19 cellular contexts compared by ENCODE assay signal in the genomic region with DNA sequence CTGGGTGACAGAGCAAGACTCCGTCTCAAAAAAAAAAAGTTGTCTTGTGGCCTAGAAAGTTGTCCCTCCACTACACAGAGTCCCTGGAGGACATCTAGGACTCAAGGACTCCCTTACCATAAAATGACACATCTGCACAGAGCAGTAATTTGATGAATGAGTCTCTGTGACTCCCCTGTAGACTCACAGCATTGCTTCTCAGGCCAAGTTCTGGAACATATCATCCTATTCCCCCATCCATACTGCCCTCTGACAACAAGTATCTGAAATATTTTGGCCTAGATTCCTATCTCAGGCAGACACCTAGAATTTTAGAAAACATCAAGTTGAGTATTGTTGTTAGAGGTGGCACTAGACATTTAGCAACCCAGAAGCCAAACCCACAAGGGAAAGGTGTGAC.
DNase-seq lines count a peak whose midpoint lies in the region; ATAC-seq, FAIRE-seq and TF ChIP-seq lines count a peak whose summit lies in the region.
"Had no signal": no experiment of that assay in that cellular context is flagged by ENCODE, and none has a peak within 500 bp of the region (broad histone marks: within the 10 kb centered on the region; RNA-seq: fewer than 3 reads in every experiment).

No MANE protein-coding gene starts in this region.

- TF ChIP-seq CTCF in A549 (IDR thresholded peaks at IDR 0.05) (no peak), mammary epithelial cell (conservative IDR thresholded peaks at IDR 0.05 in 1 of 2, IDR thresholded peaks at IDR 0.05 in 1 of 2; ENCODE audit: extremely low read depth in 1 of 2, insufficient read depth in 1 of 2, low read depth in 1 of 2, low read length in 2 of 2) (no peak), foreskin keratinocyte (conservative IDR thresholded peaks at IDR 0.05) (no peak), omental fat pad (IDR thresholded peaks at IDR 0.05) (no peak), Peyer's patch (IDR thresholded peaks at IDR 0.05) (no peak), prostate gland (IDR thresholded peaks at IDR 0.05) (no peak)

- H3K4me1 ChIP-seq in A549, result peaks cover 49% of the 10 kb centered on the region
- H3K4me1 ChIP-seq in GM23248 (ENCODE audit: insufficient read depth), result peaks cover 15% of the 10 kb centered on the region
- H3K4me1 ChIP-seq in mammary epithelial cell (ENCODE audit: insufficient read depth, low read length), result peaks cover 9% of the 10 kb centered on the region
- peaks cover 9% of the 10 kb centered on the region for H3K4me1 ChIP-seq in foreskin keratinocyte
- H3K4me1 ChIP-seq in Peyer's patch, result peaks cover 0 to 3% (median 0%) of the 10 kb centered on the region in 4 donors
- H3K4me1 ChIP-seq in prostate gland (replicated peaks), result no peaks in the 10 kb centered on the region

- no peaks in the 10 kb centered on the region for H3K27me3 ChIP-seq in GM23248 (replicated peaks; ENCODE audit: insufficient read depth)
- H3K27me3 ChIP-seq in mammary epithelial cell (ENCODE audit: insufficient read depth, low read length), result no peaks in the 10 kb centered on the region
- H3K27me3 ChIP-seq in foreskin keratinocyte, result no peaks in the 10 kb centered on the region
- no peaks in the 10 kb centered on the region for H3K27me3 ChIP-seq in Peyer's patch
- H3K27me3 ChIP-seq in prostate gland (replicated peaks; ENCODE audit: insufficient read depth), result no peaks in the 10 kb centered on the region
- H3K27me3 ChIP-seq: BLaER1 treated with 17β-estradiol and CSF1 and Interleukin-3, amounts not matched to agents 10 nM and 100 nM had no signal

- no peak for DNase-seq in A549 (ENCODE audit: low read depth in 1 of 2, low spot score in 1 of 2)
- peak; percentile 48 for DNase-seq in GM23248
- no peak for DNase-seq in mammary epithelial cell
- peak in 1 of 2 donors; percentile 61 for DNase-seq in foreskin keratinocyte
- DNase-seq in omental fat pad (ENCODE audit: low spot score), result no peak
- DNase-seq in Peyer's patch, result no peak
- no peak for DNase-seq in prostate gland (ENCODE audit: low spot score)
- DNase-seq in NCI-H2171 (lab: John Stamatoyannopoulos, UW), result no peak
- DNase-seq: 8988T; CD8-positive, alpha-beta memory T cell; IMR-90; Kasumi-1; NCI-H1417; NCI-H2029 treated with DMSO at 0.1 percent for 48 hours; NCI-H774 had no signal

- ATAC-seq in A549 (no peak), foreskin keratinocyte (peak; percentile 33), omental fat pad (ENCODE audit: low FRiP score) (no peak)
- ATAC-seq: Right ventricle myocardium inferior had no signal

- FAIRE-seq in A549 (lab: Jason Lieb, UNC), result no peak
- FAIRE-seq: H54 had no signal

- TF ChIP-seq POLR2A in A549 (IDR thresholded peaks at IDR 0.05; ENCODE audit: low read length) (no peak), Peyer's patch (IDR thresholded peaks at IDR 0.05) (no peak), prostate gland (IDR thresholded peaks at IDR 0.05) (no peak)

- H2AFZ ChIP-seq in GM23248, result no peak overlapping the region
- no peak overlapping the region for H2AFZ ChIP-seq in mammary epithelial cell (ENCODE audit: low read depth, low read length)

- no TSS peak for BruUV-seq in mammary epithelial cell (replicated peaks; lab: Mats Ljungman, UMichigan)

- H3K9ac ChIP-seq in GM23248, result no peak overlapping the region
- no peak overlapping the region for H3K9ac ChIP-seq in mammary epithelial cell (ENCODE audit: insufficient read depth, low read length)
- H3K9ac ChIP-seq: BLaER1 treated with 17β-estradiol and CSF1 and Interleukin-3, amounts not matched to agents 10 nM and 100 nM had no signal

- no peaks in the 10 kb centered on the region for H3K79me2 ChIP-seq in GM23248 (ENCODE audit: insufficient read depth)
- H3K79me2 ChIP-seq in mammary epithelial cell (ENCODE audit: insufficient read depth, low read length), result no peaks in the 10 kb centered on the region

- no peaks in the 10 kb centered on the region for H3K9me2 ChIP-seq in GM23248 (ENCODE audit: insufficient read depth)

- peaks cover 20% of the 10 kb centered on the region for H3F3A ChIP-seq in GM23248 (ENCODE audit: insufficient read depth)

- TF ChIP-seq EP300 in A549 (IDR thresholded peaks at IDR 0.05), result no peak

- no peaks in the 10 kb centered on the region for H3K36me3 ChIP-seq in GM23248 (ENCODE audit: low read depth)
- H3K36me3 ChIP-seq in mammary epithelial cell (ENCODE audit: insufficient read depth, low read length), result no peaks in the 10 kb centered on the region
- no peaks in the 10 kb centered on the region for H3K36me3 ChIP-seq in Peyer's patch
- no peaks in the 10 kb centered on the region for H3K36me3 ChIP-seq in prostate gland
- H3K36me3 ChIP-seq: BLaER1 treated with 17β-estradiol and CSF1 and Interleukin-3, amounts not matched to agents 10 nM and 100 nM had no signal

- dilution Hi-C loops in mammary epithelial cell (cut with HindIII; ENCODE audit: low sequenced_read_pairs), result no loop called here

- TF ChIP-seq RAD21 in A549 (conservative IDR thresholded peaks at IDR 0.05 in 1 of 2, IDR thresholded peaks at IDR 0.05 in 1 of 2), result no peak

- H3K4me2 ChIP-seq in A549, result peak overlapping the region; percentile 63; the same call in 2 of the 3 replicates
- no peak overlapping the region for H3K4me2 ChIP-seq in GM23248 (ENCODE audit: unreplicated experiment)
- H3K4me2 ChIP-seq in mammary epithelial cell (ENCODE audit: insufficient read depth, low read depth, low read length), result no peak overlapping the region
- H3K4me2 ChIP-seq: BLaER1 treated with 17β-estradiol and CSF1 and Interleukin-3, amounts not matched to agents 10 nM and 100 nM had no signal

- in situ Hi-C loops in GM23248 (cut with MboI) (no loop called here), mammary epithelial cell (cut with MboI; ENCODE audit: low sequenced_read_pairs in 2 of 2) (no loop called here)

- POLR2A ChIA-PET in A549 (lab: Yijun Ruan, JAX), result no interaction called here

- H3K4me3 ChIP-seq in A549 (no peak overlapping the region), GM23248 (no peak overlapping the region), mammary epithelial cell (replicated peaks in 1 of 3; ENCODE audit: insufficient read depth in 1 of 3, low read depth in 2 of 3, low read length in 3 of 3) (no peak overlapping the region), Peyer's patch (no peak overlapping the region), prostate gland (no peak overlapping the region)
- H3K4me3 ChIP-seq: BLaER1 treated with 17β-estradiol and CSF1 and Interleukin-3, amounts not matched to agents 10 nM and 100 nM; SK-N-MC had no signal

- CTCF ChIA-PET in A549 (lab: Yijun Ruan, JAX), result interaction anchor here (0.8 to 1.4 kb wide), 4 partner anchors 10 to 152 kb away, joined by 3 to 5 read pairs (median 4); no protein-coding TSS in a partner anchor
- CTCF ChIA-PET in mammary epithelial cell (lab: Charles Lee; ENCODE audit: low non-redundant PET), result no interaction called here

- WGBS in A549 (ENCODE audit: missing lambda C conversion rate), result 83% methylated on average over 1 of the region's 1 CpG
- 75 to 89% methylated on average over 1 of the region's 1 CpG for WGBS in GM23248 (ENCODE audit: low coverage in 1 of 2, low lambda C conversion rate in 2 of 2, missing lambda C conversion rate in 2 of 2), 2 experiments
- WGBS in mammary epithelial cell (ENCODE audit: low coverage, missing lambda C conversion rate), result 100% methylated on average over 1 of the region's 1 CpG
- WGBS in prostate gland, result 100% methylated on average over 1 of the region's 1 CpG

- intact Hi-C loops in mammary epithelial cell (cut with micrococcal nuclease), result no loop called here
- intact Hi-C loops in prostate gland (cut with DNase I), result no loop called here

- no peaks in the 10 kb centered on the region for H3K9me3 ChIP-seq in A549
- no peaks in the 10 kb centered on the region for H3K9me3 ChIP-seq in GM23248 (ENCODE audit: low read depth)
- no peaks in the 10 kb centered on the region for H3K9me3 ChIP-seq in mammary epithelial cell (replicated peaks; ENCODE audit: insufficient read depth, low read length)
- no peaks in the 10 kb centered on the region for H3K9me3 ChIP-seq in Peyer's patch
- H3K9me3 ChIP-seq in prostate gland, result no peaks in the 10 kb centered on the region

- H4K20me1 ChIP-seq in GM23248 (ENCODE audit: insufficient read depth) (no peaks in the 10 kb centered on the region), mammary epithelial cell (ENCODE audit: insufficient read depth, low read length) (no peaks in the 10 kb centered on the region)
- H4K20me1 ChIP-seq: BLaER1 treated with 17β-estradiol and CSF1 and Interleukin-3, amounts not matched to agents 10 nM and 100 nM had no signal

- H3K27ac ChIP-seq in A549 (peak overlapping the region; percentile 98), GM23248 (no peak overlapping the region), mammary epithelial cell (ENCODE audit: insufficient read depth, low read depth, low read length) (peak overlapping the region; percentile 63), foreskin keratinocyte (peak overlapping the region; percentile 78), Peyer's patch (peak overlapping the region in 1 of 4 donors; percentile 83), prostate gland (no peak overlapping the region)
- H3K27ac ChIP-seq: BLaER1 treated with 17β-estradiol and CSF1 and Interleukin-3, amounts not matched to agents 10 nM and 100 nM; SK-N-MC had no signal

TF ChIP-seq in A549, 52 proteins besides CTCF, POLR2A, EP300 and RAD21 (continues in another document):
- TF ChIP-seq HEYL (CRISPR knock-in tag; IDR thresholded peaks at IDR 0.05) (no peak), POLR2AphosphoS2 (conservative IDR thresholded peaks at IDR 0.05; ENCODE audit: low read length) (no peak), TP53 (CRISPR knock-in tag; IDR thresholded peaks at IDR 0.05) (no peak), JUN (IDR thresholded peaks at IDR 0.05) (no peak), HDAC2 (IDR thresholded peaks at IDR 0.05) (no peak), CBX2 (IDR thresholded peaks at IDR 0.05; ENCODE audit: borderline replicate concordance, low read depth) (no peak), EHF (CRISPR knock-in tag; IDR thresholded peaks at IDR 0.05) (no peak)
- TF ChIP-seq, protein P1, sequence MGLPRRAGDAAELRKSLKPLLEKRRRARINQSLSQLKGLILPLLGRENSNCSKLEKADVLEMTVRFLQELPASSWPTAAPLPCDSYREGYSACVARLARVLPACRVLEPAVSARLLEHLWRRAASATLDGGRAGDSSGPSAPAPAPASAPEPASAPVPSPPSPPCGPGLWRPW (IDR thresholded peaks at IDR 0.05), result no peak
- TF ChIP-seq, protein P2, sequence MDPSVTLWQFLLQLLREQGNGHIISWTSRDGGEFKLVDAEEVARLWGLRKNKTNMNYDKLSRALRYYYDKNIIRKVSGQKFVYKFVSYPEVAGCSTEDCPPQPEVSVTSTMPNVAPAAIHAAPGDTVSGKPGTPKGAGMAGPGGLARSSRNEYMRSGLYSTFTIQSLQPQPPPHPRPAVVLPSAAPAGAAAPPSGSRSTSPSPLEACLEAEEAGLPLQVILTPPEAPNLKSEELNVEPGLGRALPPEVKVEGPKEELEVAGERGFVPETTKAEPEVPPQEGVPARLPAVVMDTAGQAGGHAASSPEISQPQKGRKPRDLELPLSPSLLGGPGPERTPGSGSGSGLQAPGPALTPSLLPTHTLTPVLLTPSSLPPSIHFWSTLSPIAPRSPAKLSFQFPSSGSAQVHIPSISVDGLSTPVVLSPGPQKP (IDR thresholded peaks at IDR 0.05; ENCODE audit: low read depth, low read length), result no peak

Comparison
In these comparisons a context has a peak if more than half of its experiments do, and no peak if none do; other contexts are left out.
1. H3K27ac ChIP-seq: peak in A549 (2 of 2), mammary epithelial cell (single experiment) and foreskin keratinocyte (single experiment); none in GM23248 (single experiment) and prostate gland (0 of 2).